2 cellular contexts compared by ENCODE assay signal in the genomic region with DNA sequence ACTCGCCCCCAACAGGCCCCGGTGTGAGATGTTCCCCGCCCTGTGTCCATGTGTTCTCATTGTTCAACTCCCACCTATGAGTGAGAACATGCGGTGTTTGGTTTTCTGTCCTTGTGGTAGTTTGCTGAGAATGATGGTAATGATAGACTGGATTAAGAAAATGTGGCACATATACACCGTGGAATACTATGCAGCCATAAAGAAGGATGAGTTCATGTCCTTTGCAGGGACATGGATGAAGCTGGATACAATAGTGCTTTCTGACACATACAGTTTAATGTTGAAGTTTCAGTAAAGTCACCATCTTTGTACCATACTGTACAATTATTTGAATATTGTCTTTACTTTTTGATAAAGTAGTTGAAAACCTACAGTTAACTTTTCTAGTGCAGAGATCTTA.
DNase-seq lines count a peak whose midpoint lies in the region; ATAC-seq, FAIRE-seq and TF ChIP-seq lines count a peak whose summit lies in the region.
"Not testable (repeated sequence)": the region's sequence is repeated elsewhere in the genome, so short reads cannot be mapped to it uniquely, and the experiment has no call there.

No MANE protein-coding gene starts in this region.

- H3K9ac ChIP-seq in K562 (ENCODE audit: insufficient read depth in 1 of 2, low read depth in 2 of 2, low read length in 2 of 2) = not testable (repeated sequence)

- in situ Hi-C loops in K562 (cut with MboI) = not testable (repeated sequence)

- H3K36me3 ChIP-seq in HEK293 (ENCODE audit: control insufficient read depth in 2 of 2, insufficient read depth in 1 of 2, low read length in 2 of 2) = peaks cover 4 to 12% of the 10 kb centered on the region in 2 experiments; a peak in 2 of 3 replicates
- H3K36me3 ChIP-seq in K562 (ENCODE audit: control insufficient read depth, insufficient read depth, low read length) = peaks cover 59% of the 10 kb centered on the region

- not testable (repeated sequence) for DNase-seq in K562 (ENCODE audit: extremely low read depth in 1 of 4, low spot score in 3 of 4)

- H3K79me2 ChIP-seq in K562 (ENCODE audit: control insufficient read depth, insufficient read depth, low read length) = not testable (repeated sequence)

- POLR2A ChIA-PET in HEK293 (lab: Yijun Ruan, JAX) = not testable (repeated sequence)
- POLR2A ChIA-PET in K562 (lab: Yijun Ruan, JAX) = interaction anchor here (0.6 kb wide), 1 partner anchor 191 kb away, joined by 5 read pairs; no protein-coding TSS in a partner anchor

- H3K4me1 ChIP-seq in HEK293 (ENCODE audit: control insufficient read depth, insufficient read depth, low read length); K562 (replicated peaks in 1 of 2; ENCODE audit: control insufficient read depth in 2 of 2, insufficient read depth in 2 of 2, low read length in 2 of 2): not testable (repeated sequence)

- not testable (repeated sequence) for H3K9me3 ChIP-seq in HEK293 (ENCODE audit: control insufficient read depth, insufficient read depth, low read depth, low read length); K562 (replicated peaks; ENCODE audit: control insufficient read depth, insufficient read depth, low read depth, low read length)

- intact Hi-C loops in K562 (cut with micrococcal nuclease) = not testable (repeated sequence)

- TF ChIP-seq RAD21 in K562 (CRISPR knock-in tag; conservative IDR thresholded peaks at IDR 0.05 in 1 of 2, IDR thresholded peaks at IDR 0.05 in 1 of 2) = not testable (repeated sequence)

- not testable (repeated sequence) for H3K4me2 ChIP-seq in K562 (ENCODE audit: insufficient read depth, low read length)

- not testable (repeated sequence) for H4K20me1 ChIP-seq in K562 (replicated peaks; ENCODE audit: control insufficient read depth, insufficient read depth, low read length)

- not testable (repeated sequence) for TF ChIP-seq CTCF in HEK293 (tag by site-specific recombination; IDR thresholded peaks at IDR 0.05); K562 (IDR thresholded peaks at IDR 0.05 in 2 of 3, conservative IDR thresholded peaks at IDR 0.05 in 1 of 3; ENCODE audit: insufficient read depth in 2 of 3, low read depth in 1 of 3, low read length in 3 of 3)

- H3K9me1 ChIP-seq in K562 (ENCODE audit: control insufficient read depth, insufficient read depth, low read length) = not testable (repeated sequence)

- H3K27ac ChIP-seq in HEK293 (ENCODE audit: extremely low read depth, low read depth, low read length); K562 (ENCODE audit: extremely low read depth, low read depth, low read length): not testable (repeated sequence)

- H3K4me3 ChIP-seq in HEK293 (ENCODE audit: low read depth, low read length); K562: not testable (repeated sequence)

- not testable (repeated sequence) for H3K27me3 ChIP-seq in K562 (ENCODE audit: control insufficient read depth in 2 of 2, insufficient read depth in 2 of 2, low read length in 2 of 2)

- not testable (repeated sequence) for ATAC-seq in K562

- FAIRE-seq in K562 (lab: Jason Lieb, UNC) = not testable (repeated sequence)

- not testable (repeated sequence) for BruUV-seq in K562 (replicated peaks; lab: Mats Ljungman, UMichigan)

- not testable (repeated sequence) for TF ChIP-seq EP300 in K562 (IDR thresholded peaks at IDR 0.05; ENCODE audit: low read length)

- WGBS in K562 (ENCODE audit: insufficient coverage, low coverage, missing lambda C conversion rate) = 98% methylated on average over 4 of the region's 5 CpGs

- not testable (repeated sequence) for TF ChIP-seq POLR2A in K562 (conservative IDR thresholded peaks at IDR 0.05)

- not testable (repeated sequence) for H2AFZ ChIP-seq in K562 (ENCODE audit: low read depth, low read length)

- CTCF ChIA-PET in HEK293 (lab: Yijun Ruan, JAX); K562 (lab: Yijun Ruan, JAX; ENCODE audit: low intra/inter-chr PET ratio): not testable (repeated sequence)

TF ChIP-seq in HEK293, 187 proteins besides CTCF, POLR2A, EP300 and RAD21:
- TF ChIP-seq, protein P1, sequence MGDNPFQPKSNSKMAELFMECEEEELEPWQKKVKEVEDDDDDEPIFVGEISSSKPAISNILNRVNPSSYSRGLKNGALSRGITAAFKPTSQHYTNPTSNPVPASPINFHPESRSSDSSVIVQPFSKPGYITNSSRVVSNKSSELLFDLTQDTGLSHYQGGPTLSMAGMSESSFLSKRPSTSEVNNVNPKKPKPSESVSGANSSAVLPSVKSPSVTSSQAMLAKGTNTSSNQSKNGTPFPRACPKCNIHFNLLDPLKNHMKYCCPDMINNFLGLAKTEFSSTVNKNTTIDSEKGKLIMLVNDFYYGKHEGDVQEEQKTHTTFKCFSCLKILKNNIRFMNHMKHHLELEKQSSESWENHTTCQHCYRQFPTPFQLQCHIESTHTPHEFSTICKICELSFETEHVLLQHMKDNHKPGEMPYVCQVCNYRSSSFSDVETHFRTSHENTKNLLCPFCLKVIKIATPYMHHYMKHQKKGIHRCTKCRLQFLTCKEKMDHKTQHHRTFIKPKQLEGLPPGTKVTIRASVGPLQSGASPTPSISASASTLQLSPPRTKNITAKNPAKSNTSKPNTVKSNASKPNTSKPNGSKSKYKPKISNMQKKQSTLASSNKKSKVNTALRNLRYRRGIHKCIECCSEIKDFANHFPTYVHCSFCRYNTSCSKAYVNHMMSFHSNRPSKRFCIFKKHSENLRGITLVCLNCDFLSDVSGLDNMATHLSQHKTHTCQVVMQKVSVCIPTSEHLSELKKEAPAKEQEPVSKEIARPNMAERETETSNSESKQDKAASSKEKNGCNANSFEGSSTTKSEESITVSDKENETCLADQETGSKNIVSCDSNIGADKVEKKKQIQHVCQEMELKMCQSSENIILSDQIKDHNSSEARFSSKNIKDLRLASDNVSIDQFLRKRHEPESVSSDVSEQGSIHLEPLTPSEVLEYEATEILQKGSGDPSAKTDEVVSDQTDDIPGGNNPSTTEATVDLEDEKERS (tag by site-specific recombination; IDR thresholded peaks at IDR 0.05) = 0 out of 2 replicates have a peak, but pooled peaks have one; percentile 25
- peak; percentile 96 for TF ChIP-seq ZNF146 (tag by site-specific recombination; IDR thresholded peaks at IDR 0.05)

TF ChIP-seq in K562, 482 proteins besides CTCF, POLR2A, EP300 and RAD21:
- TF ChIP-seq ZNF146 (CRISPR knock-in tag; IDR thresholded peaks at IDR 0.05; ENCODE audit: unreplicated experiment) (peak; percentile 89), BCOR (IDR thresholded peaks at IDR 0.05) (0 out of 2 replicates have a peak, but pooled peaks have one; percentile 14)
